In genomic region chr1:201459052-201459451, GRCh38 we compare ENCODE assay signal across 2 cellular contexts.
TF ChIP-seq lines count a peak whose summit lies in the region.

No MANE protein-coding gene starts in this region.

TF ChIP-seq in HEK293, 187 proteins besides CTCF, POLR2A, EP300 and RAD21:
- TF ChIP-seq, protein P1, sequence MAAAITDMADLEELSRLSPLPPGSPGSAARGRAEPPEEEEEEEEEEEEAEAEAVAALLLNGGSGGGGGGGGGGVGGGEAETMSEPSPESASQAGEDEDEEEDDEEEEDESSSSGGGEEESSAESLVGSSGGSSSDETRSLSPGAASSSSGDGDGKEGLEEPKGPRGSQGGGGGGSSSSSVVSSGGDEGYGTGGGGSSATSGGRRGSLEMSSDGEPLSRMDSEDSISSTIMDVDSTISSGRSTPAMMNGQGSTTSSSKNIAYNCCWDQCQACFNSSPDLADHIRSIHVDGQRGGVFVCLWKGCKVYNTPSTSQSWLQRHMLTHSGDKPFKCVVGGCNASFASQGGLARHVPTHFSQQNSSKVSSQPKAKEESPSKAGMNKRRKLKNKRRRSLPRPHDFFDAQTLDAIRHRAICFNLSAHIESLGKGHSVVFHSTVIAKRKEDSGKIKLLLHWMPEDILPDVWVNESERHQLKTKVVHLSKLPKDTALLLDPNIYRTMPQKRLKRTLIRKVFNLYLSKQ (tag by site-specific recombination; IDR thresholded peaks at IDR 0.05; ENCODE audit: borderline replicate concordance) = no peak
- TF ChIP-seq ZFHX2 (tag by site-specific recombination; conservative IDR thresholded peaks at IDR 0.05) = peak; percentile 76
- peak; percentile 80 for TF ChIP-seq EGR2 (tag by site-specific recombination; IDR thresholded peaks at IDR 0.05; ENCODE audit: low read depth)
- TF ChIP-seq ZSCAN4 (tag by site-specific recombination; IDR thresholded peaks at IDR 0.05) = peak; percentile 91
- TF ChIP-seq ZNF530 (tag by site-specific recombination; IDR thresholded peaks at IDR 0.05; ENCODE audit: low read depth) = no peak
- no peak for TF ChIP-seq ZNF776 (tag by site-specific recombination; IDR thresholded peaks at IDR 0.05; ENCODE audit: borderline replicate concordance)
- TF ChIP-seq ZNF501 (tag by site-specific recombination; IDR thresholded peaks at IDR 0.05) = no peak
- TF ChIP-seq ZNF16 (tag by site-specific recombination; IDR thresholded peaks at IDR 0.05; ENCODE audit: low read depth) = no peak
- no peak for TF ChIP-seq PRDM1 (tag by site-specific recombination; IDR thresholded peaks at IDR 0.05)
- TF ChIP-seq ZBTB1 (tag by site-specific recombination; IDR thresholded peaks at IDR 0.05) = no peak

TF ChIP-seq in H1, 55 proteins besides CTCF, POLR2A, EP300 and RAD21:
- TF ChIP-seq BRCA1 (IDR thresholded peaks at IDR 0.05; ENCODE audit: low read depth, low read length) (no peak), JUND (IDR thresholded peaks at IDR 0.05; ENCODE audit: low read length) (no peak), ATF2 (IDR thresholded peaks at IDR 0.05; ENCODE audit: low read length) (no peak), PHF8 (conservative IDR thresholded peaks at IDR 0.05; ENCODE audit: low read depth, low read length) (no peak), ATF3 (IDR thresholded peaks at IDR 0.05; ENCODE audit: insufficient read depth, low read depth, low read length) (no peak)
- TF ChIP-seq, protein P2, sequence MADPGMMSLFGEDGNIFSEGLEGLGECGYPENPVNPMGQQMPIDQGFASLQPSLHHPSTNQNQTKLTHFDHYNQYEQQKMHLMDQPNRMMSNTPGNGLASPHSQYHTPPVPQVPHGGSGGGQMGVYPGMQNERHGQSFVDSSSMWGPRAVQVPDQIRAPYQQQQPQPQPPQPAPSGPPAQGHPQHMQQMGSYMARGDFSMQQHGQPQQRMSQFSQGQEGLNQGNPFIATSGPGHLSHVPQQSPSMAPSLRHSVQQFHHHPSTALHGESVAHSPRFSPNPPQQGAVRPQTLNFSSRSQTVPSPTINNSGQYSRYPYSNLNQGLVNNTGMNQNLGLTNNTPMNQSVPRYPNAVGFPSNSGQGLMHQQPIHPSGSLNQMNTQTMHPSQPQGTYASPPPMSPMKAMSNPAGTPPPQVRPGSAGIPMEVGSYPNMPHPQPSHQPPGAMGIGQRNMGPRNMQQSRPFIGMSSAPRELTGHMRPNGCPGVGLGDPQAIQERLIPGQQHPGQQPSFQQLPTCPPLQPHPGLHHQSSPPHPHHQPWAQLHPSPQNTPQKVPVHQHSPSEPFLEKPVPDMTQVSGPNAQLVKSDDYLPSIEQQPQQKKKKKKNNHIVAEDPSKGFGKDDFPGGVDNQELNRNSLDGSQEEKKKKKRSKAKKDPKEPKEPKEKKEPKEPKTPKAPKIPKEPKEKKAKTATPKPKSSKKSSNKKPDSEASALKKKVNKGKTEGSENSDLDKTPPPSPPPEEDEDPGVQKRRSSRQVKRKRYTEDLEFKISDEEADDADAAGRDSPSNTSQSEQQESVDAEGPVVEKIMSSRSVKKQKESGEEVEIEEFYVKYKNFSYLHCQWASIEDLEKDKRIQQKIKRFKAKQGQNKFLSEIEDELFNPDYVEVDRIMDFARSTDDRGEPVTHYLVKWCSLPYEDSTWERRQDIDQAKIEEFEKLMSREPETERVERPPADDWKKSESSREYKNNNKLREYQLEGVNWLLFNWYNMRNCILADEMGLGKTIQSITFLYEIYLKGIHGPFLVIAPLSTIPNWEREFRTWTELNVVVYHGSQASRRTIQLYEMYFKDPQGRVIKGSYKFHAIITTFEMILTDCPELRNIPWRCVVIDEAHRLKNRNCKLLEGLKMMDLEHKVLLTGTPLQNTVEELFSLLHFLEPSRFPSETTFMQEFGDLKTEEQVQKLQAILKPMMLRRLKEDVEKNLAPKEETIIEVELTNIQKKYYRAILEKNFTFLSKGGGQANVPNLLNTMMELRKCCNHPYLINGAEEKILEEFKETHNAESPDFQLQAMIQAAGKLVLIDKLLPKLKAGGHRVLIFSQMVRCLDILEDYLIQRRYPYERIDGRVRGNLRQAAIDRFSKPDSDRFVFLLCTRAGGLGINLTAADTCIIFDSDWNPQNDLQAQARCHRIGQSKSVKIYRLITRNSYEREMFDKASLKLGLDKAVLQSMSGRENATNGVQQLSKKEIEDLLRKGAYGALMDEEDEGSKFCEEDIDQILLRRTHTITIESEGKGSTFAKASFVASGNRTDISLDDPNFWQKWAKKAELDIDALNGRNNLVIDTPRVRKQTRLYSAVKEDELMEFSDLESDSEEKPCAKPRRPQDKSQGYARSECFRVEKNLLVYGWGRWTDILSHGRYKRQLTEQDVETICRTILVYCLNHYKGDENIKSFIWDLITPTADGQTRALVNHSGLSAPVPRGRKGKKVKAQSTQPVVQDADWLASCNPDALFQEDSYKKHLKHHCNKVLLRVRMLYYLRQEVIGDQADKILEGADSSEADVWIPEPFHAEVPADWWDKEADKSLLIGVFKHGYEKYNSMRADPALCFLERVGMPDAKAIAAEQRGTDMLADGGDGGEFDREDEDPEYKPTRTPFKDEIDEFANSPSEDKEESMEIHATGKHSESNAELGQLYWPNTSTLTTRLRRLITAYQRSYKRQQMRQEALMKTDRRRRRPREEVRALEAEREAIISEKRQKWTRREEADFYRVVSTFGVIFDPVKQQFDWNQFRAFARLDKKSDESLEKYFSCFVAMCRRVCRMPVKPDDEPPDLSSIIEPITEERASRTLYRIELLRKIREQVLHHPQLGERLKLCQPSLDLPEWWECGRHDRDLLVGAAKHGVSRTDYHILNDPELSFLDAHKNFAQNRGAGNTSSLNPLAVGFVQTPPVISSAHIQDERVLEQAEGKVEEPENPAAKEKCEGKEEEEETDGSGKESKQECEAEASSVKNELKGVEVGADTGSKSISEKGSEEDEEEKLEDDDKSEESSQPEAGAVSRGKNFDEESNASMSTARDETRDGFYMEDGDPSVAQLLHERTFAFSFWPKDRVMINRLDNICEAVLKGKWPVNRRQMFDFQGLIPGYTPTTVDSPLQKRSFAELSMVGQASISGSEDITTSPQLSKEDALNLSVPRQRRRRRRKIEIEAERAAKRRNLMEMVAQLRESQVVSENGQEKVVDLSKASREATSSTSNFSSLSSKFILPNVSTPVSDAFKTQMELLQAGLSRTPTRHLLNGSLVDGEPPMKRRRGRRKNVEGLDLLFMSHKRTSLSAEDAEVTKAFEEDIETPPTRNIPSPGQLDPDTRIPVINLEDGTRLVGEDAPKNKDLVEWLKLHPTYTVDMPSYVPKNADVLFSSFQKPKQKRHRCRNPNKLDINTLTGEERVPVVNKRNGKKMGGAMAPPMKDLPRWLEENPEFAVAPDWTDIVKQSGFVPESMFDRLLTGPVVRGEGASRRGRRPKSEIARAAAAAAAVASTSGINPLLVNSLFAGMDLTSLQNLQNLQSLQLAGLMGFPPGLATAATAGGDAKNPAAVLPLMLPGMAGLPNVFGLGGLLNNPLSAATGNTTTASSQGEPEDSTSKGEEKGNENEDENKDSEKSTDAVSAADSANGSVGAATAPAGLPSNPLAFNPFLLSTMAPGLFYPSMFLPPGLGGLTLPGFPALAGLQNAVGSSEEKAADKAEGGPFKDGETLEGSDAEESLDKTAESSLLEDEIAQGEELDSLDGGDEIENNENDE (IDR thresholded peaks at IDR 0.05; ENCODE audit: insufficient replicate concordance, low read length) = no peak
